In the genomic region with DNA sequence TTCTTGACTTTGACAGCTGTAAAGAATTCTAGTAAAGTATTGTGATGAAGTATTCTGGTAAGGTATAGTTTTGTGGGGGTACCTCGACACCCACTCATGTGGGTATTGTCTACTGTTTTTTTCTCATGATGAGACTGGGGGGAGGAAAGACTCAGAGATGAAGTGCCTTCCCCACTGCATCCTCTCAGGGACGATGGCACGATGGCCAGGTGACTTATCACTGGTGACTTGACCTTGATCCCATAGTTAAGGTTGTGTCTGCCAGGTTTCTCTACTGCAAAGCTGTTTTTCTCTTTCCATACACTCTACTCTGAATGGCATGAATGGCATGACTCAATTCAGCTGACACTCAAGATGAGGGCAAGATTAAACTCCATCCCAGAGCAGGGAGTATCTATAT, we compare ENCODE assay signal across 28 cellular contexts. TPM values are rescaled to one million over a fixed set of nuclear protein-coding genes. Genes with fewer than 3 reads are reported as not detected.
"Had no signal": no experiment of that assay in that cellular context is flagged by ENCODE, and none has a peak within 500 bp of the region (broad histone marks: within the 10 kb centered on the region; RNA-seq: fewer than 3 reads in every experiment).

No MANE protein-coding gene starts in this region.

- H3K9me3 Mint-ChIP-seq: activated CD4-positive, alpha-beta T cell treated with anti-CD3 and anti-CD28 coated beads, Interleukin-2, amount 10 ng/mL, durations not matched to agents 7 days and 5 days; activated naive CD4-positive, alpha-beta T cell treated with anti-CD3 and anti-CD28 coated beads, Interleukin-2, amount 50 U/mL, for 72 hours; activated T-helper 17 cell treated with anti-CD3 and anti-CD28 coated beads, Interleukin-2, amount 50 U/mL, for 72 hours; central memory CD8-positive, alpha-beta T cell; effector memory CD8-positive, alpha-beta T cell; memory B cell; T-cell; T-helper 2 cell treated with Interferon-gamma antibody and Interleukin-4, amounts not matched to agents 5 μg/mL and 100 μg/mL, for 36 hours had no signal

- DNase-seq: activated CD4-positive, alpha-beta T cell treated with anti-CD3 and anti-CD28 coated beads, Interleukin-2, amount 10 ng/mL, durations not matched to agents 7 days and 5 days; activated CD4-positive, CD25-positive, alpha-beta regulatory T cell treated with anti-CD3 and anti-CD28 coated beads, Interleukin-2, amount 50 U/mL, for 72 hours; activated CD8-positive, alpha-beta T cell treated with anti-CD3 and anti-CD28 coated beads, Interleukin-2, amount 10 ng/mL, durations not matched to agents 7 days and 5 days; aorta; dorsolateral prefrontal cortex; effector memory CD8-positive, alpha-beta T cell; esophagus squamous epithelium; gastrocnemius medialis; hippocampal formation; left ventricle myocardium superior; nucleus accumbens; posterior cingulate gyrus; sigmoid colon; stimulated activated CD4-positive, alpha-beta T cell treated with anti-CD3 and anti-CD28 coated beads, Interleukin-4, amount 100 ng/mL, for 24 hours; stimulated activated naive CD8-positive, alpha-beta T cell treated with anti-CD3 and anti-CD28 coated beads, Interleukin-15, Interleukin-2, amounts not matched to agents 100 U/mL and 50 U/mL, for 24 hours; substantia nigra; T-cell; tibial artery had no signal

- H3K27ac ChIP-seq: gastrocnemius medialis, sigmoid colon, tibial artery, VCaP had no signal

- ATAC-seq: activated CD8-positive, alpha-beta T cell treated with anti-CD3 and anti-CD28 coated beads, Interleukin-2, amount 10 ng/mL, durations not matched to agents 7 days and 5 days; activated naive CD4-positive, alpha-beta T cell treated with anti-CD3 and anti-CD28 coated beads, Interleukin-2, amount 50 U/mL, for 72 hours; activated T-helper 17 cell treated with anti-CD3 and anti-CD28 coated beads, Interleukin-2, amount 50 U/mL, for 72 hours; effector memory CD8-positive, alpha-beta T cell; gastrocnemius medialis; left ventricle myocardium superior; stimulated activated naive CD8-positive, alpha-beta T cell treated with anti-CD3 and anti-CD28 coated beads, Interleukin-15, Interleukin-2, amounts not matched to agents 100 U/mL and 50 U/mL, for 24 hours; T-cell had no signal

- H3K36me3 Mint-ChIP-seq: T-cell had no signal

- H3K9me3 ChIP-seq: esophagus squamous epithelium, gastrocnemius medialis, sigmoid colon, tibial artery had no signal

- H3K4me1 Mint-ChIP-seq: activated T-helper 17 cell treated with anti-CD3 and anti-CD28 coated beads, Interleukin-2, amount 50 U/mL, for 72 hours; central memory CD8-positive, alpha-beta T cell had no signal

- H3K36me3 ChIP-seq: esophagus squamous epithelium, gastrocnemius medialis, sigmoid colon, tibial artery had no signal

- H3K4me1 ChIP-seq: gastrocnemius medialis, tibial artery had no signal

- H3K4me3 Mint-ChIP-seq: activated CD4-positive, alpha-beta T cell treated with anti-CD3 and anti-CD28 coated beads, Interleukin-2, amount 10 ng/mL, durations not matched to agents 7 days and 5 days; activated CD8-positive, alpha-beta T cell treated with anti-CD3 and anti-CD28 coated beads, Interleukin-2, amount 10 ng/mL, durations not matched to agents 7 days and 5 days; activated T-helper 17 cell treated with anti-CD3 and anti-CD28 coated beads, Interleukin-2, amount 50 U/mL, for 72 hours; central memory CD8-positive, alpha-beta T cell; effector memory CD8-positive, alpha-beta T cell; memory B cell; T-helper 2 cell treated with Interferon-gamma antibody and Interleukin-4, amounts not matched to agents 5 μg/mL and 100 μg/mL, for 36 hours had no signal

- H3K27ac Mint-ChIP-seq: activated CD4-positive, alpha-beta T cell treated with anti-CD3 and anti-CD28 coated beads, Interleukin-2, amount 10 ng/mL, durations not matched to agents 7 days and 5 days; activated CD8-positive, alpha-beta T cell treated with anti-CD3 and anti-CD28 coated beads, Interleukin-2, amount 10 ng/mL, durations not matched to agents 7 days and 5 days; activated naive CD4-positive, alpha-beta T cell treated with anti-CD3 and anti-CD28 coated beads, Interleukin-2, amount 50 U/mL, for 72 hours; activated T-helper 17 cell treated with anti-CD3 and anti-CD28 coated beads, Interleukin-2, amount 50 U/mL, for 72 hours; effector memory CD8-positive, alpha-beta T cell; memory B cell; T-helper 2 cell treated with Interferon-gamma antibody and Interleukin-4, amounts not matched to agents 5 μg/mL and 100 μg/mL, for 36 hours had no signal

- FAIRE-seq: colon, urothelium cell line had no signal

RNA-seq across cellular contexts. Expression of gene CCDC68, which starts 0.9 kb away (rescaled TPM):
- total RNA-seq: activated CD8-positive, alpha-beta T cell treated with anti-CD3 and anti-CD28 coated beads, Interleukin-2, amount 10 ng/mL, durations not matched to agents 7 days and 5 days; activated naive CD4-positive, alpha-beta T cell treated with anti-CD3 and anti-CD28 coated beads, Interleukin-2, amount 50 U/mL, for 72 hours; mononuclear cell; myocyte had no signal
